In genomic region chr9:114820776-114821501, GRCh38 we compare ENCODE assay signal across 2 cellular contexts.
TF ChIP-seq lines count a peak whose summit lies in the region.

No MANE protein-coding gene starts in this region.

TF ChIP-seq in SK-N-SH, 30 proteins besides CTCF, POLR2A, EP300 and RAD21 (continued from another document):
- TF ChIP-seq TCF12 (IDR thresholded peaks at IDR 0.05) (no peak), TEAD4 (IDR thresholded peaks at IDR 0.05; ENCODE audit: borderline replicate concordance, insufficient read depth) (no peak), MEF2A (IDR thresholded peaks at IDR 0.05; ENCODE audit: borderline replicate concordance, low read depth) (no peak)

TF ChIP-seq in SK-N-SH treated with all-trans-retinoic acid at 6 μM for 48 hours, 23 proteins besides CTCF, POLR2A, EP300 and RAD21 (continued from another document):
- TF ChIP-seq PATZ1 (CRISPR knock-in tag; IDR thresholded peaks at IDR 0.05; ENCODE audit: borderline replicate concordance) (no peak), CSDC2 (CRISPR knock-in tag; IDR thresholded peaks at IDR 0.05) (no peak), ZC3H10 (CRISPR knock-in tag; IDR thresholded peaks at IDR 0.05) (no peak), ZFP30 (CRISPR knock-in tag; IDR thresholded peaks at IDR 0.05) (no peak), POU6F1 (CRISPR knock-in tag; IDR thresholded peaks at IDR 0.05; ENCODE audit: borderline replicate concordance, low read depth) (no peak)
TF ChIP-seq in SK-N-SH treated with all-trans-retinoic acid at 6 μM for 48 hours: peak in this region for 0.
